11 cellular contexts compared by ENCODE assay signal in the genomic region with DNA sequence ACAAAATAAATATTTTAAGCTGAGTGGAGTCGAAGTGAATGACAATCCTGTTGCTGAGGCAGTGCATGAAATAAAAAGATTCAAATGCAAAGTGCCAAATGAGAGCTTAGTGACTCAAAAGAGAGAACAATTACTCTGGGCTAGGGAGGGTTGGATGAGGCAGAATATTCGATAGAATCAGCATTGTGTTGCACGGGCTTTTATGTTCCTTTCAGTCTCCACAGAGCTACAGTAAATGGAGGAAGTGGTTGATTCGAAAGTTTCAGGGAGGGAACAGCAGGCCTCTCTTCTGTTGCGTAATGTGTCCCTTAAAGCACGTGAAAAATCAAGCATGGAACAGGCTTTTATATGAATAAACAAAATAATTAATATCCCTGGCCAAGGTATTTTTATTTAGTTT.
A peak's percentile ranks its signal among the peaks of the same experiment; 100 is the strongest.
DNase-seq lines count a peak whose midpoint lies in the region; ATAC-seq and FAIRE-seq lines count a peak whose summit lies in the region.
"Had no signal": no experiment of that assay in that cellular context is flagged by ENCODE, and none has a peak within 500 bp of the region (broad histone marks: within the 10 kb centered on the region; RNA-seq: fewer than 3 reads in every experiment).

No MANE protein-coding gene starts in this region.

- DNase-seq in astrocyte of the hippocampus (ENCODE audit: low read depth, low spot score), result peak; percentile 5
- no peak for DNase-seq in HK-2 (ENCODE audit: unreplicated experiment)
- no peak for DNase-seq in iPS-NIHi7 (ENCODE audit: extremely low spot score)
- DNase-seq in NCI-H1048 (lab: John Stamatoyannopoulos, UW), result no peak
- DNase-seq in HTR-8/SVneo (ENCODE audit: insufficient read length, low spot score), result no peak
- DNase-seq: activated T-cell treated with anti-CD3 and anti-CD28 coated beads for 4 hours, NCI-H2227 treated with DMSO at 0.1 percent for 48 hours had no signal

- ATAC-seq in GM18861 (IDR thresholded peaks at IDR 0.05; ENCODE audit: unreplicated experiment) (peak; percentile 97), GM21576 (IDR thresholded peaks at IDR 0.05; ENCODE audit: unreplicated experiment) (peak; percentile 99), HG03457 (IDR thresholded peaks at IDR 0.05; ENCODE audit: unreplicated experiment) (peak; percentile 88)
- ATAC-seq: naive thymus-derived CD8-positive, alpha-beta T cell had no signal

- no peak for FAIRE-seq in HTR-8/SVneo (lab: Jason Lieb, UNC)
